ENCODE assay signal across 8 cellular contexts in the genomic region with DNA sequence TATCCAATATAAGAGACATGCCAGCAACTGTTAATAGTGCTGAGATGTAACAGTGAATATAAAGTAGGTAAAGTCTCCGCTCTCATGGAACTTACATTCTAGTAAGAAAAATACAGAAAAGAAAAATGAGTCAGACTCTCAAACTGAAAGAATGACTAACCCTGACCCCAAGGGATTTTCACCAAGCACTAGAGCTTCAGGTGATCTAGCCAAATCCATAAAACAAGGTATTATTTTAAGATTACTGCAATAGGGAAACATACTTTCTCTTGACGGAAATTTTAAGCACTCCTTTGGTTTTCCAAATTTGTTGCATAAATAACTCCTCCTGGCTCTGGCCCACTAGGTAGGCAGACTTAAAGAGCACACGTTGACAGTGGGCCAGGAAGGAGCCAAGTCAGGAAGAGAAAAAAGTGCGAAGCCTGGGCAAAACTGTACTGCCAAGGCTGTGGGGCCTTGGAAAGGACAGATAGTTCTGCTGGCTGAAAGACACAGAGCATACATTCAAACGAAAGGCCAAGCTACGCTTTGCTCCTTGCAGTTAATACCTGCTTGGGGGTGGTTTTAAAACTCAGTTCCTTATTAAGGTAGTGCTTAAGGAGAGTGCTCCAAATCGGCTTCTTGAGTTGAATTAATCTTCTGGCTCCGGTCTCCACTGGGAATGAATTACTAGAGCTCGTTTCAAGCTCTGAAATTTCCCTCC. TPM values are rescaled to one million over a fixed set of nuclear protein-coding genes. Genes with fewer than 3 reads are reported as not detected.
DNase-seq lines count a peak whose midpoint lies in the region; ATAC-seq and FAIRE-seq lines count a peak whose summit lies in the region.

No MANE protein-coding gene starts in this region.

- peaks cover 5% of the 10 kb centered on the region for H3K79me1 ChIP-seq in trophoblast cell (ENCODE audit: low read length)

- intact Hi-C loops in activated CD4-positive, alpha-beta T cell treated with anti-CD3 and anti-CD28 coated beads, Interleukin-2, amount 10 ng/mL, durations not matched to agents 24 days and 14 days (cut with micrococcal nuclease), result loop anchor here (1.0 to 10.0 kb wide), 5 partner anchors 233 to 1428 kb away; partner anchors contain the start of genes CFAP20 and GINS3

- peak overlapping the region; percentile 66 for H4K8ac ChIP-seq in trophoblast cell (ENCODE audit: low read depth, low read length)

- H3K4me1 ChIP-seq in trophoblast cell (ENCODE audit: control insufficient read depth in 1 of 2, insufficient read depth in 2 of 2, low read length in 2 of 2), result peaks cover 2 to 6% of the 10 kb centered on the region in 2 experiments

- no peaks in the 10 kb centered on the region for H3K9me3 ChIP-seq in trophoblast cell (ENCODE audit: insufficient read depth, low read depth, low read length)

- H2AK5ac ChIP-seq in trophoblast cell (ENCODE audit: low read length), result no peak overlapping the region

- no peaks in the 10 kb centered on the region for H3K27me3 ChIP-seq in trophoblast cell (ENCODE audit: insufficient read depth, low read length)

- H2BK12ac ChIP-seq in trophoblast cell (ENCODE audit: low read length), result no peak overlapping the region

- no peak overlapping the region for H3K9ac ChIP-seq in trophoblast cell (ENCODE audit: low read length)

- no peak overlapping the region for H2BK5ac ChIP-seq in trophoblast cell (ENCODE audit: low read depth, low read length, poor library complexity)

- H3K27ac ChIP-seq in epithelial cell of prostate, result peak overlapping the region; percentile 88
- H3K27ac ChIP-seq in trophoblast cell (ENCODE audit: low read depth, low read length), result no peak overlapping the region

- peak overlapping the region; percentile 85 for H3K4me2 ChIP-seq in trophoblast cell (ENCODE audit: low read length)

- H3K36me3 Mint-ChIP-seq in activated CD4-positive, alpha-beta T cell treated with anti-CD3 and anti-CD28 coated beads, Interleukin-2, amount 10 ng/mL, durations not matched to agents 24 days and 14 days (ENCODE audit: low read depth), result peaks cover 11% of the 10 kb centered on the region

- no peak overlapping the region for H2AFZ ChIP-seq in trophoblast cell (ENCODE audit: insufficient read depth, low read length, poor library complexity)

- no peak overlapping the region for H3K18ac ChIP-seq in trophoblast cell (ENCODE audit: low read length)

- no peak overlapping the region for H4K91ac ChIP-seq in trophoblast cell (ENCODE audit: low read depth, low read length)

- no peak overlapping the region for H3K14ac ChIP-seq in trophoblast cell (ENCODE audit: low read length)

- peak overlapping the region; percentile 66 for H4K12ac ChIP-seq in trophoblast cell (ENCODE audit: low read depth, low read length)

- ATAC-seq in HG02759 (IDR thresholded peaks at IDR 0.05; ENCODE audit: unreplicated experiment), result peak; percentile 37

- H2BK120ac ChIP-seq in trophoblast cell (ENCODE audit: insufficient read depth, low read length, poor library complexity), result no peak overlapping the region

- peak; percentile 60 for FAIRE-seq in RCC 7860 (lab: Jason Lieb, UNC)

- peaks cover 9% of the 10 kb centered on the region for H3K79me2 ChIP-seq in trophoblast cell (ENCODE audit: control insufficient read depth, insufficient read depth, low read length, poor library complexity)

- no peaks in the 10 kb centered on the region for H3K9me3 Mint-ChIP-seq in activated CD4-positive, alpha-beta T cell treated with anti-CD3 and anti-CD28 coated beads, Interleukin-2, amount 10 ng/mL, durations not matched to agents 24 days and 14 days

- no peak overlapping the region for H3K23ac ChIP-seq in trophoblast cell (ENCODE audit: low read length)

- H3K36me3 ChIP-seq in trophoblast cell (ENCODE audit: control insufficient read depth in 1 of 2, insufficient read depth in 2 of 2, low read length in 2 of 2), result peaks cover 3% of the 10 kb centered on the region in 2 experiments

- H3K27ac Mint-ChIP-seq in activated CD4-positive, alpha-beta T cell treated with anti-CD3 and anti-CD28 coated beads, Interleukin-2, amount 10 ng/mL, durations not matched to agents 24 days and 14 days, result peak overlapping the region; percentile 92

- H3K27me3 Mint-ChIP-seq in activated CD4-positive, alpha-beta T cell treated with anti-CD3 and anti-CD28 coated beads, Interleukin-2, amount 10 ng/mL, durations not matched to agents 24 days and 14 days, result no peaks in the 10 kb centered on the region

- H3K4ac ChIP-seq in trophoblast cell (ENCODE audit: low read depth, low read length), result peak overlapping the region; percentile 85

- H3K4me1 Mint-ChIP-seq in activated CD4-positive, alpha-beta T cell treated with anti-CD3 and anti-CD28 coated beads, Interleukin-2, amount 10 ng/mL, durations not matched to agents 24 days and 14 days, result peaks cover 19% of the 10 kb centered on the region

- peak overlapping the region; percentile 93 for H3K4me3 Mint-ChIP-seq in activated CD4-positive, alpha-beta T cell treated with anti-CD3 and anti-CD28 coated beads, Interleukin-2, amount 10 ng/mL, durations not matched to agents 24 days and 14 days

- H3K4me3 ChIP-seq in trophoblast cell (ENCODE audit: low read depth, low read length), result no peak overlapping the region

- DNase-seq in activated CD4-positive, alpha-beta T cell treated with anti-CD3 and anti-CD28 coated beads, Interleukin-2, amount 10 ng/mL, durations not matched to agents 24 days and 14 days, result peak; percentile 58
- DNase-seq in activated CD4-positive, alpha-beta T cell treated with anti-CD3 and anti-CD28 coated beads for 1 hour, result no peak
- DNase-seq in RCC 7860 (ENCODE audit: low spot score) (peak; percentile 16), epithelial cell of prostate (ENCODE audit: low read depth, low spot score) (no peak), trophoblast cell (no peak), 8988T (no peak), DMS53 (lab: John Stamatoyannopoulos, UW) (no peak)

- WGBS in trophoblast cell (ENCODE audit: extremely low coverage, insufficient coverage, insufficient read length), result no CpG with 5 or more reads among the region's 9 CpGs

RNA-seq across cellular contexts. Expression of gene GOT2, which starts 1.4 kb away (rescaled TPM):
- 141 and 144 TPM in 2 replicates for total RNA-seq in activated CD4-positive, alpha-beta T cell treated with anti-CD3 and anti-CD28 coated beads, Interleukin-2, amount 10 ng/mL, durations not matched to agents 24 days and 14 days
- polyA plus RNA-seq in trophoblast cell (2013), result 61.0 and 63.3 TPM in 2 replicates

RNA-seq across cellular contexts. Expression of gene SLC38A7, which starts 48.1 kb away (rescaled TPM):
- total RNA-seq in activated CD4-positive, alpha-beta T cell treated with anti-CD3 and anti-CD28 coated beads, Interleukin-2, amount 10 ng/mL, durations not matched to agents 24 days and 14 days, result 7.8 and 10.8 TPM in 2 replicates
- polyA plus RNA-seq in trophoblast cell (2013), result 18.8 and 19.7 TPM in 2 replicates

Comparison
In these comparisons a context has a peak if more than half of its experiments do, and no peak if none do; other contexts are left out.
1. DNase-seq: peak in activated CD4-positive, alpha-beta T cell treated with anti-CD3 and anti-CD28 coated beads, Interleukin-2, amount 10 ng/mL, durations not matched to agents 24 days and 14 days (single experiment) and RCC 7860 (single experiment); none in activated CD4-positive, alpha-beta T cell treated with anti-CD3 and anti-CD28 coated beads for 1 hour (single experiment), epithelial cell of prostate (single experiment), trophoblast cell (0 of 2), 8988T (single experiment) and DMS53 (single experiment).